Comparison of ENCODE assay signal across 9 cellular contexts in genomic region chr1:202056644-202057334, GRCh38. TPM values are rescaled to one million over a fixed set of nuclear protein-coding genes. Genes with fewer than 3 reads are reported as not detected.
A peak's percentile ranks its signal among the peaks of the same experiment; 100 is the strongest.
DNase-seq lines count a peak whose midpoint lies in the region; TF ChIP-seq lines count a peak whose summit lies in the region.
"Had no signal": no experiment of that assay in that cellular context is flagged by ENCODE, and none has a peak within 500 bp of the region (broad histone marks: within the 10 kb centered on the region; RNA-seq: fewer than 3 reads in every experiment).

No MANE protein-coding gene starts in this region.

- H3K27me3 ChIP-seq in MG63 (no peaks in the 10 kb centered on the region), left ventricle myocardium inferior (ENCODE audit: low read depth) (no peaks in the 10 kb centered on the region), thyroid gland (no peaks in the 10 kb centered on the region), ovary (no peaks in the 10 kb centered on the region)

- peaks cover 6% of the 10 kb centered on the region for H3K4me1 ChIP-seq in left ventricle myocardium inferior
- peaks cover 0 to 7% of the 10 kb centered on the region in 2 donors for H3K4me1 ChIP-seq in thyroid gland
- no peaks in the 10 kb centered on the region for H3K4me1 ChIP-seq in ovary (ENCODE audit: insufficient read depth)

- TF ChIP-seq POLR2A in thyroid gland (IDR thresholded peaks at IDR 0.05) (no peak), ovary (IDR thresholded peaks at IDR 0.05) (no peak)

- no peak for TF ChIP-seq CTCF in left ventricle myocardium inferior (IDR thresholded peaks at IDR 0.05; ENCODE audit: borderline replicate concordance)
- no peak for TF ChIP-seq CTCF in thyroid gland (IDR thresholded peaks at IDR 0.05)
- TF ChIP-seq CTCF in ovary (IDR thresholded peaks at IDR 0.05): no peak

- TF ChIP-seq EP300 in ovary (IDR thresholded peaks at IDR 0.05): no peak

- no peaks in the 10 kb centered on the region for H3K9me3 ChIP-seq in MG63
- H3K9me3 ChIP-seq in left ventricle myocardium inferior (replicated peaks): no peaks in the 10 kb centered on the region
- H3K9me3 ChIP-seq in thyroid gland: no peaks in the 10 kb centered on the region
- no peaks in the 10 kb centered on the region for H3K9me3 ChIP-seq in ovary

- H3K27ac ChIP-seq in left ventricle myocardium inferior (replicated peaks) (peak overlapping the region; percentile 55), thyroid gland (no peak overlapping the region), ovary (no peak overlapping the region)

- no peak overlapping the region for H3K4me3 ChIP-seq in MG63
- no peak overlapping the region for H3K4me3 ChIP-seq in left ventricle myocardium inferior
- no peak overlapping the region for H3K4me3 ChIP-seq in thyroid gland (replicated peaks in 1 of 3)
- no peak overlapping the region for H3K4me3 ChIP-seq in ovary

- WGBS in thyroid gland, 2 donors: 75 to 92% methylated on average over 10 to 13 of the region's 17 CpGs
- WGBS in ovary, 3 donors: 83 to 92% (median 87%) methylated on average over 17 of the region's 17 CpGs

- intact Hi-C loops in left ventricle myocardium inferior (cut with micrococcal nuclease): no loop called here
- intact Hi-C loops in thyroid gland (cut with DNase I): no loop called here
- intact Hi-C loops in ovary (cut with DNase I): no loop called here

- H3K36me3 ChIP-seq in MG63 (no peaks in the 10 kb centered on the region), left ventricle myocardium inferior (no peaks in the 10 kb centered on the region), thyroid gland (no peaks in the 10 kb centered on the region), ovary (no peaks in the 10 kb centered on the region)

- peak; percentile 50 for DNase-seq in MG63
- peak; percentile 98 for DNase-seq in NCI-H774 (lab: John Stamatoyannopoulos, UW)
- DNase-seq in left ventricle myocardium inferior: peak; percentile 72
- DNase-seq in thyroid gland: peak; percentile 9 to 26
- DNase-seq in ovary: no peak
- DNase-seq in NCI-H226: no peak
- DNase-seq in T-helper 1 cell: no peak
- DNase-seq: effector CD4-positive, alpha-beta T cell had no signal

RNA-seq across cellular contexts. Expression of gene ELF3, which starts 46.4 kb away (rescaled TPM):
- total RNA-seq in MG63 (2014; rRNA removed; shearing (Covaris generic); ENCODE audit: low replicate concordance): not detected in 2 replicates
- total RNA-seq in left ventricle myocardium inferior (0.60 TPM), thyroid gland (10 to 100 TPM in 2 of 4 donors, 1 to 10 TPM in 2; 6.6 to 28.8 (median 12.6) TPM), ovary (1,000 to 10,000 TPM in 1 of 7 donors, 10 to 100 TPM in 2, 1 to 10 TPM in 2, under 1 TPM in 2; 0.35 to 1,154 (median 5.5) TPM)
- 1 to 10 TPM in 1 of 2 donors, under 1 TPM in 1; 0.05 to 1.3 TPM for polyA plus RNA-seq in ovary
- total RNA-seq: RPMI7951 had no signal

Comparison
In these comparisons a context has a peak if more than half of its experiments do, and no peak if none do; other contexts are left out.
1. DNase-seq: peak in MG63 (single experiment), NCI-H774 (single experiment), left ventricle myocardium inferior (single experiment) and thyroid gland (2 of 2); none in ovary (0 of 5), NCI-H226 (single experiment) and T-helper 1 cell (0 of 5).